Comparison of ENCODE assay signal across 32 cellular contexts in genomic region chr1:10484519-10484918, GRCh38. TPM values are rescaled to one million over a fixed set of nuclear protein-coding genes. Genes with fewer than 3 reads are reported as not detected.
DNase-seq lines count a peak whose midpoint lies in the region; ATAC-seq, FAIRE-seq and TF ChIP-seq lines count a peak whose summit lies in the region.
"Had no signal": no experiment of that assay in that cellular context is flagged by ENCODE, and none has a peak within 500 bp of the region (broad histone marks: within the 10 kb centered on the region; RNA-seq: fewer than 3 reads in every experiment).

No MANE protein-coding gene starts in this region.

- H2BK5ac ChIP-seq in IMR-90 (ENCODE audit: low read depth, low read length, poor library complexity, severe bottlenecking) = no peak overlapping the region

- no CpG with 5 or more reads among the region's 5 CpGs for WGBS in IMR-90 (ENCODE audit: extremely low coverage in 2 of 2, insufficient read length in 1 of 2), 2 experiments
- WGBS in pancreas, 2 donors = 93% methylated on average over 5 of the region's 5 CpGs
- 93 to 97% (median 95%) methylated on average over 5 of the region's 5 CpGs for WGBS in small intestine, 3 donors

- peaks cover 11 to 41% of the 10 kb centered on the region in 2 experiments for H3K79me1 ChIP-seq in IMR-90 (ENCODE audit: low read depth in 1 of 2, low read length in 2 of 2)

- FAIRE-seq in pancreas (lab: Jason Lieb, UNC) (no peak), small intestine (lab: Jason Lieb, UNC) (no peak)
- FAIRE-seq: H1 had no signal

- H4K5ac ChIP-seq in IMR-90 (ENCODE audit: low read depth, low read length) = no peak overlapping the region

- no peak overlapping the region for H3K56ac ChIP-seq in IMR-90 (ENCODE audit: extremely low read depth, insufficient read depth, low read length)

- no peak overlapping the region for H3K27ac ChIP-seq in IMR-90 (ENCODE audit: insufficient read depth, low read length)
- H3K27ac ChIP-seq in pancreas = no peak overlapping the region
- H3K27ac ChIP-seq in small intestine (ENCODE audit: low read depth in 1 of 2, low read length in 1 of 2) = no peak overlapping the region
- H3K27ac ChIP-seq: breast epithelium, testis, vagina had no signal

- H3K27ac Mint-ChIP-seq in dendritic cell treated with granulocyte-macrophage colony-stimulating factor and Interleukin-4, amounts not matched to agents 40 ng/mL and 50 ng/mL, for 4 days = peak overlapping the region; percentile 65
- H3K27ac Mint-ChIP-seq in activated naive CD4-positive, alpha-beta T cell treated with anti-CD3 and anti-CD28 coated beads for 36 hours = no peak overlapping the region
- H3K27ac Mint-ChIP-seq: activated CD8-positive, alpha-beta memory T cell treated with anti-CD3 and anti-CD28 coated beads, Interleukin-2, amount 10 ng/mL, durations not matched to agents 7 days and 5 days; activated naive CD4-positive, alpha-beta T cell treated with anti-CD3 and anti-CD28 coated beads, Interleukin-2, amount 10 ng/mL, durations not matched to agents 7 days and 5 days; activated T-cell treated with anti-CD3 and anti-CD28 coated beads, Interleukin-2, amount 50 U/mL, for 72 hours; CD8-positive, alpha-beta T cell; memory B cell had no signal

- intact Hi-C loops in IMR-90 (cut with micrococcal nuclease) (no loop called here), pancreas (cut with DNase I) (no loop called here)
- intact Hi-C loops in dendritic cell treated with granulocyte-macrophage colony-stimulating factor and Interleukin-4, amounts not matched to agents 40 ng/mL and 50 ng/mL, for 4 days (cut with micrococcal nuclease) = no loop called here
- intact Hi-C loops in activated naive CD4-positive, alpha-beta T cell treated with anti-CD3 and anti-CD28 coated beads for 36 hours (cut with micrococcal nuclease) = no loop called here

- H3K4me1 ChIP-seq in IMR-90 (ENCODE audit: control insufficient read depth, insufficient read depth, low read length) (no peaks in the 10 kb centered on the region; the same call in 1 of the 2 replicates), pancreas (no peaks in the 10 kb centered on the region), small intestine (ENCODE audit: control insufficient read depth in 2 of 2, insufficient read depth in 1 of 2, low read depth in 1 of 2, low read length in 1 of 2) (no peaks in the 10 kb centered on the region)
- H3K4me1 ChIP-seq: breast epithelium, testis, vagina had no signal

- POLR2A ChIA-PET in IMR-90 (lab: Charles Lee; ENCODE audit: unreplicated experiment) = no interaction called here

- ATAC-seq in IMR-90 (ENCODE audit: low read depth) = no peak
- peak in 3 of 4 donors; percentile 15 to 52 (median 47) for ATAC-seq in pancreas
- ATAC-seq: activated CD8-positive, alpha-beta memory T cell treated with anti-CD3 and anti-CD28 coated beads, Interleukin-2, amount 10 ng/mL, durations not matched to agents 7 days and 5 days; activated T-cell treated with anti-CD3 and anti-CD28 coated beads, Interleukin-2, amount 50 U/mL, for 72 hours; CD8-positive, alpha-beta T cell; WTC11 had no signal

- H4K20me1 ChIP-seq in IMR-90 (ENCODE audit: insufficient read depth, low read length) = peaks cover 18% of the 10 kb centered on the region

- H3K4me2 ChIP-seq in IMR-90 (ENCODE audit: low read depth, low read length) = no peak overlapping the region
- H3K4me2 ChIP-seq: SK-N-SH had no signal

- H3K4me3 ChIP-seq in IMR-90 (ENCODE audit: insufficient read depth, low read depth, low read length) (no peak overlapping the region), pancreas (no peak overlapping the region), small intestine (ENCODE audit: low read depth in 1 of 2, low read length in 2 of 2) (no peak overlapping the region)
- H3K4me3 ChIP-seq: breast epithelium, testis, vagina had no signal

- in situ Hi-C loops in IMR-90 (cut with MboI; ENCODE audit: low sequenced_read_pairs) = no loop called here

- no peaks in the 10 kb centered on the region for H3K27me3 ChIP-seq in IMR-90 (ENCODE audit: control insufficient read depth, insufficient read depth, low read length)
- no peaks in the 10 kb centered on the region for H3K27me3 ChIP-seq in pancreas
- no peaks in the 10 kb centered on the region for H3K27me3 ChIP-seq in small intestine (ENCODE audit: control insufficient read depth in 2 of 2, insufficient read depth in 2 of 2, low read length in 2 of 2)
- H3K27me3 ChIP-seq: breast epithelium, testis, vagina had no signal

- TF ChIP-seq CTCF in IMR-90 (conservative IDR thresholded peaks at IDR 0.05; ENCODE audit: low read depth, low read length) = no peak
- TF ChIP-seq CTCF in pancreas (IDR thresholded peaks at IDR 0.05) = no peak

- H3K9me3 ChIP-seq in IMR-90 (ENCODE audit: control insufficient read depth, insufficient read depth, low read length) (no peaks in the 10 kb centered on the region), pancreas (no peaks in the 10 kb centered on the region), small intestine (ENCODE audit: control insufficient read depth, low read depth) (no peaks in the 10 kb centered on the region)
- H3K9me3 ChIP-seq: breast epithelium, SK-N-SH, testis, vagina had no signal

- 0 out of 2 replicates have a peak, but pooled peaks cover 6% of the 10 kb centered on the region for H3K9me1 ChIP-seq in IMR-90 (ENCODE audit: insufficient read depth, low read length)

- H3K27me3 Mint-ChIP-seq in dendritic cell treated with granulocyte-macrophage colony-stimulating factor and Interleukin-4, amounts not matched to agents 40 ng/mL and 50 ng/mL, for 4 days = no peaks in the 10 kb centered on the region
- no peaks in the 10 kb centered on the region for H3K27me3 Mint-ChIP-seq in activated naive CD4-positive, alpha-beta T cell treated with anti-CD3 and anti-CD28 coated beads for 36 hours (ENCODE audit: low read depth)
- H3K27me3 Mint-ChIP-seq: activated CD8-positive, alpha-beta memory T cell treated with anti-CD3 and anti-CD28 coated beads, Interleukin-2, amount 10 ng/mL, durations not matched to agents 7 days and 5 days; activated naive CD4-positive, alpha-beta T cell treated with anti-CD3 and anti-CD28 coated beads, Interleukin-2, amount 10 ng/mL, durations not matched to agents 7 days and 5 days; memory B cell had no signal

- no peak overlapping the region for H2AK5ac ChIP-seq in IMR-90 (ENCODE audit: low read depth, low read length)

- no TSS peak for BruUV-seq in IMR-90 (replicated peaks; lab: Mats Ljungman, UMichigan)

- no peak overlapping the region for H2BK15ac ChIP-seq in IMR-90 (ENCODE audit: low read depth, low read length)

- no peak overlapping the region for H4K8ac ChIP-seq in IMR-90 (ENCODE audit: low read depth in 2 of 2, low read length in 2 of 2)

- no peaks in the 10 kb centered on the region for H3K9me3 Mint-ChIP-seq in dendritic cell treated with granulocyte-macrophage colony-stimulating factor and Interleukin-4, amounts not matched to agents 40 ng/mL and 50 ng/mL, for 4 days
- H3K9me3 Mint-ChIP-seq in activated naive CD4-positive, alpha-beta T cell treated with anti-CD3 and anti-CD28 coated beads for 36 hours = no peaks in the 10 kb centered on the region
- H3K9me3 Mint-ChIP-seq: activated naive CD4-positive, alpha-beta T cell treated with anti-CD3 and anti-CD28 coated beads, Interleukin-2, amount 10 ng/mL, durations not matched to agents 7 days and 5 days; activated T-cell treated with anti-CD3 and anti-CD28 coated beads, Interleukin-2, amount 50 U/mL, for 72 hours; CD8-positive, alpha-beta T cell; WTC11 had no signal

- no peak for TF ChIP-seq POLR2A in IMR-90 (IDR thresholded peaks at IDR 0.05; ENCODE audit: low read depth, low read length)

- TF ChIP-seq RAD21 in IMR-90 (IDR thresholded peaks at IDR 0.05; ENCODE audit: low read length) = no peak

- peak overlapping the region; percentile 33 for H2AK9ac ChIP-seq in IMR-90 (replicated peaks; ENCODE audit: low read depth, low read length, poor library complexity)

- H3K36me3 ChIP-seq in IMR-90 (ENCODE audit: control insufficient read depth, insufficient read depth, low read length) (peaks cover 2% of the 10 kb centered on the region; the same call in 1 of the 2 replicates), pancreas (no peaks in the 10 kb centered on the region), small intestine (ENCODE audit: control insufficient read depth in 2 of 2, insufficient read depth in 2 of 2, low read length in 2 of 2) (no peaks in the 10 kb centered on the region)
- H3K36me3 ChIP-seq: breast epithelium, vagina had no signal

- peaks cover 13% of the 10 kb centered on the region for H3K36me3 Mint-ChIP-seq in dendritic cell treated with granulocyte-macrophage colony-stimulating factor and Interleukin-4, amounts not matched to agents 40 ng/mL and 50 ng/mL, for 4 days (ENCODE audit: low read depth)
- peaks cover 10% of the 10 kb centered on the region for H3K36me3 Mint-ChIP-seq in activated naive CD4-positive, alpha-beta T cell treated with anti-CD3 and anti-CD28 coated beads for 36 hours (ENCODE audit: low read depth)

- H2BK120ac ChIP-seq in IMR-90 (ENCODE audit: low read depth, low read length) = no peak overlapping the region

- no peak overlapping the region for H3K18ac ChIP-seq in IMR-90 (ENCODE audit: low read depth, low read length)

- no peak overlapping the region for H3K9ac ChIP-seq in IMR-90 (ENCODE audit: low read depth, low read length)
- H3K9ac ChIP-seq: SK-N-SH had no signal

- no peak overlapping the region for H2AFZ ChIP-seq in IMR-90 (replicated peaks; ENCODE audit: low read length, poor library complexity)

- H3K23ac ChIP-seq in IMR-90 (ENCODE audit: low read depth, low read length) = no peak overlapping the region

- dilution Hi-C loops in IMR-90 (cut with HindIII; ENCODE audit: low sequenced_read_pairs, unreplicated experiment) = no loop called here

- CTCF ChIA-PET in IMR-90 (lab: Yijun Ruan, JAX) = interaction anchor here (2.1 kb wide), 1 partner anchor 10 kb away, joined by 10 read pairs; no protein-coding TSS in a partner anchor
- CTCF ChIA-PET in activated naive CD4-positive, alpha-beta T cell treated with anti-CD3 and anti-CD28 coated beads for 36 hours (lab: Charles Lee) = no interaction called here

- H3K14ac ChIP-seq in IMR-90 (replicated peaks; ENCODE audit: low read depth, low read length) = no peak overlapping the region

- no peak overlapping the region for H2BK20ac ChIP-seq in IMR-90 (ENCODE audit: low read depth, low read length)

- no peak overlapping the region for H3K4ac ChIP-seq in IMR-90 (ENCODE audit: low read depth, low read length)

- no peak overlapping the region for H4K91ac ChIP-seq in IMR-90 (ENCODE audit: insufficient read depth, low read depth, low read length)

- H3K4me1 Mint-ChIP-seq in dendritic cell treated with granulocyte-macrophage colony-stimulating factor and Interleukin-4, amounts not matched to agents 40 ng/mL and 50 ng/mL, for 4 days (ENCODE audit: low read depth) = peaks cover 38% of the 10 kb centered on the region
- peaks cover 7% of the 10 kb centered on the region for H3K4me1 Mint-ChIP-seq in activated naive CD4-positive, alpha-beta T cell treated with anti-CD3 and anti-CD28 coated beads for 36 hours (ENCODE audit: low read depth)

- peak overlapping the region; percentile 4 for H3K4me3 Mint-ChIP-seq in dendritic cell treated with granulocyte-macrophage colony-stimulating factor and Interleukin-4, amounts not matched to agents 40 ng/mL and 50 ng/mL, for 4 days
- H3K4me3 Mint-ChIP-seq in activated naive CD4-positive, alpha-beta T cell treated with anti-CD3 and anti-CD28 coated beads for 36 hours = no peak overlapping the region
- H3K4me3 Mint-ChIP-seq: activated CD8-positive, alpha-beta memory T cell treated with anti-CD3 and anti-CD28 coated beads, Interleukin-2, amount 10 ng/mL, durations not matched to agents 7 days and 5 days; activated naive CD4-positive, alpha-beta T cell treated with anti-CD3 and anti-CD28 coated beads, Interleukin-2, amount 10 ng/mL, durations not matched to agents 7 days and 5 days; activated T-cell treated with anti-CD3 and anti-CD28 coated beads, Interleukin-2, amount 50 U/mL, for 72 hours; CD8-positive, alpha-beta T cell; memory B cell; WTC11 had no signal

- no peak for DNase-seq in IMR-90
- peak; percentile 73 for DNase-seq in SKM-1 treated with dmso at 0.1 percent for 144 hours (lab: John Stamatoyannopoulos, UW; ENCODE audit: unreplicated experiment)
- DNase-seq in pancreas = no peak
- no peak for DNase-seq in small intestine
- DNase-seq in NOMO-1 treated with dmso at 0.1 percent for 144 hours (lab: John Stamatoyannopoulos, UW; ENCODE audit: unreplicated experiment) = no peak
- no peak for DNase-seq in activated naive CD4-positive, alpha-beta T cell treated with anti-CD3 and anti-CD28 coated beads for 36 hours
- no peak for DNase-seq in HuH-7.5 (ENCODE audit: low spot score)
- DNase-seq: activated CD8-positive, alpha-beta memory T cell treated with anti-CD3 and anti-CD28 coated beads, Interleukin-2, amount 10 ng/mL, durations not matched to agents 7 days and 5 days; activated naive CD4-positive, alpha-beta T cell treated with anti-CD3 and anti-CD28 coated beads, Interleukin-2, amount 10 ng/mL, durations not matched to agents 7 days and 5 days; activated T-cell treated with anti-CD3 and anti-CD28 coated beads, Interleukin-2, amount 50 U/mL, for 72 hours; amygdala; CD8-positive, alpha-beta T cell; effector memory CD4-positive, alpha-beta T cell; head of caudate nucleus; KBM-7; NCI-H146; NCI-H446 treated with DMSO at 0.1 percent for 48 hours; NCI-H82; OCI-M1; SK-N-SH; stimulated activated naive CD4-positive, alpha-beta T cell; testis had no signal

RNA-seq across cellular contexts. Expression of gene PEX14, which starts 9.8 kb away (rescaled TPM):
- total RNA-seq in IMR-90 (2012; rRNA removed) = 8.9 and 9.5 TPM in 2 replicates
- polyA plus RNA-seq in IMR-90 (2012; rRNA removed) = 22.0 and 22.5 TPM in 2 replicates
- polyA plus RNA-seq in IMR-90 (2012; cell fraction: cytosol; rRNA removed) = 16.8 and 24.0 TPM in 2 replicates
- polyA plus RNA-seq in IMR-90 (2012; cell fraction: nucleus; rRNA removed; ENCODE audit: low replicate concordance) = 21.7 and 28.9 TPM in 2 replicates
- 10 to 100 TPM in 1 of 6 donors, 1 to 10 TPM in 5; 6.0 to 10.3 (median 7.9) TPM for total RNA-seq in pancreas
- 10 to 100 TPM; 11.9 to 12.8 TPM for polyA plus RNA-seq in pancreas
- 10 to 100 TPM; 15.9 to 24.9 (median 24.4) TPM for polyA plus RNA-seq in small intestine
- 10 to 100 TPM; 15.8 to 17.2 TPM for total RNA-seq in activated naive CD4-positive, alpha-beta T cell treated with anti-CD3 and anti-CD28 coated beads for 36 hours

RNA-seq across cellular contexts. Expression of gene DFFA, which starts 12.2 kb away (rescaled TPM):
- total RNA-seq in IMR-90 (2012; rRNA removed) (56.1 and 62.6 TPM in 2 replicates), pancreas (10 to 100 TPM; 11.8 to 17.4 (median 16.1) TPM)
- polyA plus RNA-seq in IMR-90 (2012; rRNA removed) (25.3 and 28.1 TPM in 2 replicates), pancreas (1 to 10 TPM; 6.9 to 8.9 TPM), small intestine (10 to 100 TPM in 2 of 3 donors, 1 to 10 TPM in 1; 8.9 to 24.0 (median 10.3) TPM)
- 15.5 and 19.7 TPM in 2 replicates for polyA plus RNA-seq in IMR-90 (2012; cell fraction: cytosol; rRNA removed)
- 8.5 and 12.8 TPM in 2 replicates for polyA plus RNA-seq in IMR-90 (2012; cell fraction: nucleus; rRNA removed; ENCODE audit: low replicate concordance)
- 10 to 100 TPM; 34.2 to 36.1 TPM for total RNA-seq in activated naive CD4-positive, alpha-beta T cell treated with anti-CD3 and anti-CD28 coated beads for 36 hours

RNA-seq across cellular contexts. Expression of gene CORT, which starts 34.7 kb away (rescaled TPM):
- total RNA-seq in IMR-90 (2012; rRNA removed) (not detected in 2 replicates), pancreas (under 1 TPM in 1 of 6 donors, not detected in 5; 0.22 TPM)
- polyA plus RNA-seq in IMR-90 (2012; rRNA removed) (0.10 and 0.13 TPM in 2 replicates), pancreas (under 1 TPM; 0.34 to 0.85 TPM), small intestine (under 1 TPM in 1 of 3 donors, not detected in 2; 0.97 TPM)
- polyA plus RNA-seq in IMR-90 (2012; cell fraction: cytosol; rRNA removed) = 0.03 and 0.05 TPM in 2 replicates
- polyA plus RNA-seq in IMR-90 (2012; cell fraction: nucleus; rRNA removed; ENCODE audit: low replicate concordance) = 0.22 and 0.26 TPM in 2 replicates
- under 1 TPM; 0.29 to 0.47 TPM for total RNA-seq in activated naive CD4-positive, alpha-beta T cell treated with anti-CD3 and anti-CD28 coated beads for 36 hours
- total RNA-seq: epithelial cell of proximal tubule, fibroblast of villous mesenchyme, kidney epithelial cell, MCF 10A, vagina had no signal

RNA-seq across cellular contexts. Expression of gene CENPS, which starts 54.3 kb away (rescaled TPM):
- total RNA-seq in IMR-90 (2012; rRNA removed) = 9.9 and 11.4 TPM in 2 replicates
- polyA plus RNA-seq in IMR-90 (2012; rRNA removed) = 10.6 and 12.3 TPM in 2 replicates
- 5.4 and 6.6 TPM in 2 replicates for polyA plus RNA-seq in IMR-90 (2012; cell fraction: cytosol; rRNA removed)
- polyA plus RNA-seq in IMR-90 (2012; cell fraction: nucleus; rRNA removed; ENCODE audit: low replicate concordance) = 3.8 and 5.6 TPM in 2 replicates
- 1 to 10 TPM; 4.7 to 9.3 (median 7.6) TPM for total RNA-seq in pancreas
- 10 to 100 TPM; 13.4 to 19.9 TPM for polyA plus RNA-seq in pancreas
- 10 to 100 TPM; 11.3 to 28.3 (median 27.3) TPM for polyA plus RNA-seq in small intestine
- 10 to 100 TPM; 21.5 to 23.4 TPM for total RNA-seq in activated naive CD4-positive, alpha-beta T cell treated with anti-CD3 and anti-CD28 coated beads for 36 hours
